11 cellular contexts compared by ENCODE assay signal in the genomic region with DNA sequence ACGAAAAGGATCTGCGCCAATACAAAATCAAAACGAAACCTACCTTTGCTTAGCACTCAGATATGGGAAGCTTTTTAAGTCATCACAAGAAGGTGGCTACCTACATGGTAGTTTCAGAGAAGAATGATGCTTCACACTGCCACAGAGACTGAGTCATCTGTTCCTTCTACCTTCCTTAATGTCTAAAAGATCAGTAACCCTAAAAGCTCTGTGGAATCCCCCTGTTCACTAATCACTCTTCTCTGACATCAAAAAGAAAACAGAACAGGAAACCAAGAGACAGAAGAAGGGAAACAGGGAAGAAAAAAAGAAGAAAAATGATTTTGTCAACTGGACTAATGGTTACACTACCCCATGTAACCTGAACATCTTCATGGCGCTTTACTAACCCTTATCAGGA.
DNase-seq lines count a peak whose midpoint lies in the region; ATAC-seq and TF ChIP-seq lines count a peak whose summit lies in the region.
"Had no signal": no experiment of that assay in that cellular context is flagged by ENCODE, and none has a peak within 500 bp of the region (broad histone marks: within the 10 kb centered on the region; RNA-seq: fewer than 3 reads in every experiment).

No MANE protein-coding gene starts in this region.

- H2BK15ac ChIP-seq in H9 (ENCODE audit: low read depth, low read length): no peak overlapping the region

- H3K27ac ChIP-seq in CD8-positive, alpha-beta T cell (ENCODE audit: low read depth, low read length): no peak overlapping the region
- H3K27ac ChIP-seq in H9 (ENCODE audit: insufficient read length, low read depth, low read length): no peak overlapping the region
- H3K27ac ChIP-seq: esophagus muscularis mucosa had no signal

- no peak overlapping the region for H3K56ac ChIP-seq in H9 (ENCODE audit: insufficient read length, low read depth, low read length)

- no peaks in the 10 kb centered on the region for H3K79me2 ChIP-seq in H9 (ENCODE audit: insufficient read depth, low read length)

- peak; percentile 34 for ATAC-seq in CD8-positive, alpha-beta T cell
- ATAC-seq in GM18909 (IDR thresholded peaks at IDR 0.05; ENCODE audit: poor library complexity, unreplicated experiment) (peak; percentile 98), HG02840 (IDR thresholded peaks at IDR 0.05; ENCODE audit: low FRiP score, unreplicated experiment) (peak; percentile 98), T-helper 17 cell (peak; percentile 83), sciatic nerve (no peak)

- H3K9me3 Mint-ChIP-seq in CD8-positive, alpha-beta T cell: peaks cover 15% of the 10 kb centered on the region
- no peaks in the 10 kb centered on the region for H3K9me3 Mint-ChIP-seq in H9

- H3K36me3 Mint-ChIP-seq in CD8-positive, alpha-beta T cell: peaks cover 69% of the 10 kb centered on the region
- H3K36me3 Mint-ChIP-seq in T-helper 17 cell (ENCODE audit: low read depth) (peaks cover 14% of the 10 kb centered on the region), H9 (ENCODE audit: insufficient read depth in 1 of 3, low read depth in 3 of 3) (peaks cover 0 to 6% (median 4%) of the 10 kb centered on the region in 3 experiments; a peak in 6 of 7 replicates)

- no peak overlapping the region for H3K4ac ChIP-seq in H9 (ENCODE audit: low read depth, low read length)

- no peak overlapping the region for H2BK5ac ChIP-seq in H9 (ENCODE audit: insufficient read length, low read length)

- no CpG with 5 or more reads among the region's 4 CpGs for WGBS in H9 (ENCODE audit: extremely low coverage, insufficient read length, low lambda C conversion rate)

- no peaks in the 10 kb centered on the region for H3K27me3 Mint-ChIP-seq in CD8-positive, alpha-beta T cell (ENCODE audit: low read depth)
- no peaks in the 10 kb centered on the region for H3K27me3 Mint-ChIP-seq in T-helper 17 cell
- no peaks in the 10 kb centered on the region for H3K27me3 Mint-ChIP-seq in H9 (ENCODE audit: low read depth)
- H3K27me3 Mint-ChIP-seq: CD4-positive, alpha-beta memory T cell had no signal

- no peak overlapping the region for H4K91ac ChIP-seq in H9 (ENCODE audit: insufficient read length, low read depth, low read length)

- no peaks in the 10 kb centered on the region for H3K23me2 ChIP-seq in H9 (ENCODE audit: insufficient read length, low read depth, low read length, poor library complexity, severe bottlenecking)

- no peak overlapping the region for H3K4me2 ChIP-seq in H9 (ENCODE audit: insufficient read depth, insufficient read length, low read length)

- no peak overlapping the region for H3K18ac ChIP-seq in H9 (ENCODE audit: insufficient read length, low read depth, low read length)

- H3K4me3 Mint-ChIP-seq in CD8-positive, alpha-beta T cell: no peak overlapping the region
- H3K4me3 Mint-ChIP-seq in T-helper 17 cell (peak overlapping the region; percentile 47), H9 (no peak overlapping the region)

- no peak overlapping the region for H3K23ac ChIP-seq in H9 (ENCODE audit: insufficient read length, low read depth, low read length)

- H2AK5ac ChIP-seq in H9 (ENCODE audit: insufficient read length, low read length): no peak overlapping the region

- DNase-seq in CD8-positive, alpha-beta T cell: no peak
- DNase-seq in T-helper 17 cell: no peak
- no peak for DNase-seq in pons (ENCODE audit: low spot score)
- DNase-seq in sciatic nerve (ENCODE audit: low spot score): no peak
- no peak for DNase-seq in H9
- DNase-seq in NCI-H2081 treated with DMSO at 0.1 percent for 48 hours (lab: John Stamatoyannopoulos, UW): no peak
- DNase-seq: OCI-M1 had no signal

- no peak overlapping the region for H2BK12ac ChIP-seq in H9 (ENCODE audit: insufficient read length, low read depth, low read length)

- POLR2A ChIA-PET in CD8-positive, alpha-beta T cell (lab: Charles Lee): no interaction called here

- peaks cover 13% of the 10 kb centered on the region for H3K36me3 ChIP-seq in CD8-positive, alpha-beta T cell (ENCODE audit: insufficient read depth, low read length)

- no peaks in the 10 kb centered on the region for H3K27me3 ChIP-seq in CD8-positive, alpha-beta T cell (ENCODE audit: insufficient read depth, low read length)
- no peaks in the 10 kb centered on the region for H3K27me3 ChIP-seq in H9 (ENCODE audit: insufficient read depth, low read length)
- H3K27me3 ChIP-seq: esophagus muscularis mucosa had no signal

- no peak overlapping the region for H3K4me3 ChIP-seq in CD8-positive, alpha-beta T cell (ENCODE audit: low read depth, low read length)
- H3K4me3 ChIP-seq: esophagus muscularis mucosa had no signal

- CTCF ChIA-PET in CD8-positive, alpha-beta T cell (lab: Charles Lee): no interaction called here

- H2BK20ac ChIP-seq in H9 (ENCODE audit: low read depth, low read length, poor library complexity, severe bottlenecking): no peak overlapping the region

- no peak overlapping the region for H3T11ph ChIP-seq in H9 (ENCODE audit: low read length)

- H2AFZ ChIP-seq in H9 (ENCODE audit: low read length): no peak overlapping the region

- H3K14ac ChIP-seq in H9 (ENCODE audit: insufficient read depth, low read length): no peak overlapping the region

- no peaks in the 10 kb centered on the region for H3K4me1 ChIP-seq in CD8-positive, alpha-beta T cell (ENCODE audit: insufficient read depth, low read length)
- no peaks in the 10 kb centered on the region for H3K4me1 ChIP-seq in H9 (ENCODE audit: insufficient read depth, low read length)
- H3K4me1 ChIP-seq: esophagus muscularis mucosa had no signal

- no peak overlapping the region for H4K5ac ChIP-seq in H9 (ENCODE audit: insufficient read length, low read depth, low read length)

- no peaks in the 10 kb centered on the region for H4K20me1 ChIP-seq in H9 (ENCODE audit: control insufficient read depth, insufficient read depth, insufficient read length)

- H3K9me3 ChIP-seq in CD8-positive, alpha-beta T cell (ENCODE audit: low read length): no peaks in the 10 kb centered on the region
- H3K9me3 ChIP-seq in T-helper 17 cell (ENCODE audit: control insufficient read depth, low read length, poor library complexity, severe bottlenecking) (no peaks in the 10 kb centered on the region), H9 (ENCODE audit: control insufficient read depth, low read depth, low read length) (no peaks in the 10 kb centered on the region)
- H3K9me3 ChIP-seq: esophagus muscularis mucosa had no signal

- TF ChIP-seq CTCF in CD8-positive, alpha-beta T cell (IDR thresholded peaks at IDR 0.05): no peak
- TF ChIP-seq CTCF in H9 (conservative IDR thresholded peaks at IDR 0.05): no peak

- no peak overlapping the region for H3K9ac ChIP-seq in H9 (ENCODE audit: extremely low read depth, insufficient read length, low read length)

- intact Hi-C loops in CD8-positive, alpha-beta T cell (cut with DNase I, micrococcal nuclease): no loop called here
- intact Hi-C loops in sciatic nerve (cut with DNase I): no loop called here

- no peaks in the 10 kb centered on the region for H3K79me1 ChIP-seq in H9 (ENCODE audit: insufficient read depth, low read depth, low read length, poor library complexity, severe bottlenecking)

- peaks cover 4% of the 10 kb centered on the region for H3K4me1 Mint-ChIP-seq in CD8-positive, alpha-beta T cell (ENCODE audit: low read depth)
- peaks cover 4% of the 10 kb centered on the region for H3K4me1 Mint-ChIP-seq in T-helper 17 cell
- no peaks in the 10 kb centered on the region for H3K4me1 Mint-ChIP-seq in H9

- H2BK120ac ChIP-seq in H9 (ENCODE audit: low read depth, low read length, poor library complexity, severe bottlenecking): no peak overlapping the region

- peak overlapping the region; percentile 37 for H3K27ac Mint-ChIP-seq in CD8-positive, alpha-beta T cell
- H3K27ac Mint-ChIP-seq in T-helper 17 cell (peak overlapping the region; percentile 24), H9 (no peak overlapping the region)

- H4K8ac ChIP-seq in H9 (replicated peaks; ENCODE audit: insufficient read length, low read depth, low read length): no peak overlapping the region

Comparison
In these comparisons a context has a peak if more than half of its experiments do, and no peak if none do; other contexts are left out.
1. H3K27ac Mint-ChIP-seq: peak in CD8-positive, alpha-beta T cell (single experiment) and T-helper 17 cell (single experiment); none in H9 (0 of 3).